ENCODE assay signal across 15 cellular contexts in genomic region chr4:3136454-3136853, GRCh38.
A peak's percentile ranks its signal among the peaks of the same experiment; 100 is the strongest.
DNase-seq lines count a peak whose midpoint lies in the region; ATAC-seq, FAIRE-seq and TF ChIP-seq lines count a peak whose summit lies in the region.
"Had no signal": no experiment of that assay in that cellular context is flagged by ENCODE, and none has a peak within 500 bp of the region (broad histone marks: within the 10 kb centered on the region; RNA-seq: fewer than 3 reads in every experiment).

No MANE protein-coding gene starts in this region.

- peak in 1 of 4 donors; percentile 40 for ATAC-seq in pancreas

- H3F3A ChIP-seq in DOHH2 (ENCODE audit: control insufficient read depth, insufficient read depth) (no peaks in the 10 kb centered on the region), Loucy (ENCODE audit: low read depth) (no peaks in the 10 kb centered on the region)

- intact Hi-C loops in pancreas (cut with DNase I) = no loop called here

- no peaks in the 10 kb centered on the region for H4K20me1 ChIP-seq in DOHH2 (ENCODE audit: control insufficient read depth, insufficient read depth, low read depth, low read length)
- H4K20me1 ChIP-seq in Loucy (ENCODE audit: insufficient read depth, low read length, poor library complexity, severe bottlenecking) = no peaks in the 10 kb centered on the region

- H3K4me3 ChIP-seq in DOHH2 (ENCODE audit: low read length) (no peak overlapping the region), Loucy (ENCODE audit: low read length, poor library complexity, severe bottlenecking) (no peak overlapping the region), pancreas (no peak overlapping the region)
- H3K4me3 ChIP-seq: uterus had no signal

- H3K36me3 ChIP-seq in DOHH2 (ENCODE audit: control insufficient read depth, low read length) (peaks cover 88% of the 10 kb centered on the region), Loucy (ENCODE audit: insufficient read depth, low read length) (peaks cover 86% of the 10 kb centered on the region), pancreas (peaks cover 0 to 14% (median 12%) of the 10 kb centered on the region in 3 donors)
- H3K36me3 ChIP-seq: uterus had no signal

- TF ChIP-seq CTCF in DOHH2 (IDR thresholded peaks at IDR 0.05; ENCODE audit: low read depth, low read length, poor library complexity, severe bottlenecking) (peak; percentile 28), Loucy (conservative IDR thresholded peaks at IDR 0.05; ENCODE audit: low read length) (peak; percentile 56), pancreas (IDR thresholded peaks at IDR 0.05) (no peak), GM10266 (IDR thresholded peaks at IDR 0.05; ENCODE audit: control insufficient read depth, insufficient read depth, low read depth, missing control alignments) (no peak)

- FAIRE-seq in pancreas (lab: Jason Lieb, UNC) = peak; percentile 54

- peak; percentile 54 for DNase-seq in dermis blood vessel endothelial cell
- DNase-seq in pancreas = no peak
- DNase-seq in caudate nucleus (lab: John Stamatoyannopoulos, UW) = no peak
- no peak for DNase-seq in stimulated activated naive CD4-positive, alpha-beta T cell treated with Interleukin-2 at 50 U/mL for 16 hours (lab: John Stamatoyannopoulos, UW)
- no peak for DNase-seq in GM10266 (ENCODE audit: extremely low spot score)
- DNase-seq: activated CD4-positive, alpha-beta T cell treated with anti-CD3 and anti-CD28 coated beads for 4 hours; activated naive CD4-positive, alpha-beta T cell; effector CD4-positive, alpha-beta T cell; GF-D8; NCI-H2029; RPMI8226; uterus had no signal

- H3K79me2 ChIP-seq in DOHH2 (ENCODE audit: control insufficient read depth, low read length) (no peaks in the 10 kb centered on the region), Loucy (ENCODE audit: insufficient read depth, low read length) (no peaks in the 10 kb centered on the region)

- H3K9ac ChIP-seq in Loucy (ENCODE audit: low read depth, low read length, poor library complexity, severe bottlenecking) = no peak overlapping the region

- H3K4me1 ChIP-seq in DOHH2 (ENCODE audit: control insufficient read depth, low read length) = no peaks in the 10 kb centered on the region
- no peaks in the 10 kb centered on the region for H3K4me1 ChIP-seq in Loucy (ENCODE audit: insufficient read depth, low read length, poor library complexity, severe bottlenecking)
- peaks cover 4 to 16% (median 6%) of the 10 kb centered on the region in 3 donors for H3K4me1 ChIP-seq in pancreas
- H3K4me1 ChIP-seq: uterus had no signal

- no peaks in the 10 kb centered on the region for H3K27me3 ChIP-seq in DOHH2 (ENCODE audit: control insufficient read depth, low read length)
- H3K27me3 ChIP-seq in Loucy (ENCODE audit: insufficient read depth, low read length, poor library complexity, severe bottlenecking) = no peaks in the 10 kb centered on the region
- H3K27me3 ChIP-seq in pancreas = no peaks in the 10 kb centered on the region
- H3K27me3 ChIP-seq: uterus had no signal

- H3K4me2 ChIP-seq in DOHH2 (ENCODE audit: low read length) (no peak overlapping the region), Loucy (ENCODE audit: low read depth, low read length, poor library complexity, severe bottlenecking) (no peak overlapping the region)

- H3K9me2 ChIP-seq in DOHH2 (replicated peaks; ENCODE audit: control insufficient read depth, low read length) (no peaks in the 10 kb centered on the region), Loucy (replicated peaks; ENCODE audit: low read depth, low read length) (no peaks in the 10 kb centered on the region)

- 95% methylated on average over 2 of the region's 2 CpGs for WGBS in pancreas, 2 donors

- no peaks in the 10 kb centered on the region for H3K9me3 ChIP-seq in DOHH2 (ENCODE audit: control insufficient read depth, insufficient read depth, low read length)
- no peaks in the 10 kb centered on the region for H3K9me3 ChIP-seq in Loucy (ENCODE audit: insufficient read depth, low read depth, low read length)
- no peaks in the 10 kb centered on the region for H3K9me3 ChIP-seq in pancreas
- H3K9me3 ChIP-seq: uterus had no signal

- H2AFZ ChIP-seq in Loucy (ENCODE audit: low read length) = no peak overlapping the region

- H3K27ac ChIP-seq in DOHH2 (ENCODE audit: low read depth, low read length) (no peak overlapping the region), pancreas (no peak overlapping the region), caudate nucleus (ENCODE audit: low read depth, low read length) (no peak overlapping the region)
- H3K27ac ChIP-seq: HL-60, uterus had no signal

Comparison
In these comparisons a context has a peak if more than half of its experiments do, and no peak if none do; other contexts are left out.
1. CTCF ChIP-seq: peak in DOHH2 (single experiment) and Loucy (single experiment); none in pancreas (0 of 4) and GM10266 (single experiment).